ENCODE assay signal across 17 cellular contexts in genomic region chr4:2651546-2651945, GRCh38.
DNase-seq lines count a peak whose midpoint lies in the region; ATAC-seq, FAIRE-seq and TF ChIP-seq lines count a peak whose summit lies in the region.
"Had no signal": no experiment of that assay in that cellular context is flagged by ENCODE, and none has a peak within 500 bp of the region (broad histone marks: within the 10 kb centered on the region; RNA-seq: fewer than 3 reads in every experiment).

No MANE protein-coding gene starts in this region.

- peaks cover 24% of the 10 kb centered on the region for H3K4me1 Mint-ChIP-seq in activated naive CD8-positive, alpha-beta T cell (ENCODE audit: low read depth)
- H3K4me1 Mint-ChIP-seq in activated naive CD8-positive, alpha-beta T cell treated with anti-CD3 and anti-CD28 coated beads, Interleukin-2, amount 50 U/mL, for 24 hours = peaks cover 29% of the 10 kb centered on the region
- H3K4me1 Mint-ChIP-seq in WTC11 (no peaks in the 10 kb centered on the region), mesothelial cell of epicardium (peaks cover 7% of the 10 kb centered on the region)

- H3K27me3 Mint-ChIP-seq in activated naive CD8-positive, alpha-beta T cell = no peaks in the 10 kb centered on the region
- no peaks in the 10 kb centered on the region for H3K27me3 Mint-ChIP-seq in activated naive CD8-positive, alpha-beta T cell treated with anti-CD3 and anti-CD28 coated beads, Interleukin-2, amount 50 U/mL, for 24 hours
- H3K27me3 Mint-ChIP-seq in WTC11 (ENCODE audit: low read depth) (no peaks in the 10 kb centered on the region), mesothelial cell of epicardium (ENCODE audit: low read depth) (no peaks in the 10 kb centered on the region)
- H3K27me3 Mint-ChIP-seq: dendritic cell treated with granulocyte-macrophage colony-stimulating factor and Interleukin-4, amounts not matched to agents 40 ng/mL and 50 ng/mL, for 4 days; natural killer cell treated with Interleukin-12 subunit alpha and Interleukin-12 subunit beta and Interleukin-15 and Interleukin-18, amount 100 ng/mL, for 72 hours had no signal

- POLR2A ChIA-PET in WTC11 (lab: Charles Lee) = no interaction called here

- FAIRE-seq in urothelium cell line (lab: Jason Lieb, UNC) = peak; percentile 9
- FAIRE-seq: HTR-8/SVneo had no signal

- no peak for ATAC-seq in activated naive CD8-positive, alpha-beta T cell treated with anti-CD3 and anti-CD28 coated beads, Interleukin-2, amount 50 U/mL, for 24 hours
- ATAC-seq in WTC11 = no peak
- ATAC-seq: activated CD4-positive, CD25-positive, alpha-beta regulatory T cell treated with anti-CD3 and anti-CD28 coated beads, Interleukin-2, amount 50 U/mL, for 24 hours; HCT116; Right ventricle myocardium inferior had no signal

- TF ChIP-seq CTCF in WTC11 (IDR thresholded peaks at IDR 0.05) = no peak
- no peak for TF ChIP-seq CTCF in mesothelial cell of epicardium (IDR thresholded peaks at IDR 0.05; ENCODE audit: unreplicated experiment)

- no peaks in the 10 kb centered on the region for H3K9me3 Mint-ChIP-seq in activated naive CD8-positive, alpha-beta T cell (ENCODE audit: low read depth)
- H3K9me3 Mint-ChIP-seq in activated naive CD8-positive, alpha-beta T cell treated with anti-CD3 and anti-CD28 coated beads, Interleukin-2, amount 50 U/mL, for 24 hours = no peaks in the 10 kb centered on the region
- H3K9me3 Mint-ChIP-seq in WTC11 = peaks cover 7% of the 10 kb centered on the region
- no peaks in the 10 kb centered on the region for H3K9me3 Mint-ChIP-seq in mesothelial cell of epicardium
- H3K9me3 Mint-ChIP-seq: dendritic cell treated with granulocyte-macrophage colony-stimulating factor and Interleukin-4, amounts not matched to agents 40 ng/mL and 50 ng/mL, for 4 days; natural killer cell treated with Interleukin-12 subunit alpha and Interleukin-12 subunit beta and Interleukin-15 and Interleukin-18, amount 100 ng/mL, for 72 hours had no signal

- H3K4me3 Mint-ChIP-seq in activated naive CD8-positive, alpha-beta T cell = peak overlapping the region; percentile 0
- H3K4me3 Mint-ChIP-seq in activated naive CD8-positive, alpha-beta T cell treated with anti-CD3 and anti-CD28 coated beads, Interleukin-2, amount 50 U/mL, for 24 hours = no peak overlapping the region
- H3K4me3 Mint-ChIP-seq in WTC11 = no peak overlapping the region
- no peak overlapping the region for H3K4me3 Mint-ChIP-seq in mesothelial cell of epicardium
- H3K4me3 Mint-ChIP-seq: dendritic cell treated with granulocyte-macrophage colony-stimulating factor and Interleukin-4, amounts not matched to agents 40 ng/mL and 50 ng/mL, for 4 days; natural killer cell treated with Interleukin-12 subunit alpha and Interleukin-12 subunit beta and Interleukin-15 and Interleukin-18, amount 100 ng/mL, for 72 hours had no signal

- peak overlapping the region; percentile 55 for H3K27ac Mint-ChIP-seq in activated naive CD8-positive, alpha-beta T cell
- H3K27ac Mint-ChIP-seq in activated naive CD8-positive, alpha-beta T cell treated with anti-CD3 and anti-CD28 coated beads, Interleukin-2, amount 50 U/mL, for 24 hours = no peak overlapping the region
- H3K27ac Mint-ChIP-seq in WTC11 (peak overlapping the region; percentile 73), mesothelial cell of epicardium (peak overlapping the region; percentile 66)
- H3K27ac Mint-ChIP-seq: dendritic cell treated with granulocyte-macrophage colony-stimulating factor and Interleukin-4, amounts not matched to agents 40 ng/mL and 50 ng/mL, for 4 days had no signal

- no peak for DNase-seq in activated naive CD8-positive, alpha-beta T cell treated with anti-CD3 and anti-CD28 coated beads, Interleukin-2, amount 50 U/mL, for 24 hours
- DNase-seq in WTC11 (ENCODE audit: low spot score) (no peak), mesothelial cell of epicardium (ENCODE audit: low spot score in 2 of 2, unreplicated experiment in 2 of 2) (peak in 1 of 2 experiments; percentile 34), urothelium cell line (ENCODE audit: low spot score) (no peak), GOT3 (lab: John Stamatoyannopoulos, UW) (no peak), pons (ENCODE audit: low spot score) (no peak)
- DNase-seq: DMS 273 treated with DMSO at 0.1 percent for 48 hours, NCI-H1694 treated with DMSO at 0.1 percent for 48 hours, NCI-H446, retina had no signal

- CTCF ChIA-PET in WTC11 (lab: Charles Lee) = no interaction called here

- peaks cover 12% of the 10 kb centered on the region for H3K36me3 Mint-ChIP-seq in activated naive CD8-positive, alpha-beta T cell
- peaks cover 33% of the 10 kb centered on the region for H3K36me3 Mint-ChIP-seq in activated naive CD8-positive, alpha-beta T cell treated with anti-CD3 and anti-CD28 coated beads, Interleukin-2, amount 50 U/mL, for 24 hours (ENCODE audit: low read depth)
- H3K36me3 Mint-ChIP-seq in WTC11 (peaks cover 51% of the 10 kb centered on the region), mesothelial cell of epicardium (peaks cover 30% of the 10 kb centered on the region)

TF ChIP-seq in WTC11, 78 proteins besides CTCF, POLR2A, EP300 and RAD21:
- TF ChIP-seq AR (CRISPR knock-in tag; IDR thresholded peaks at IDR 0.05) (no peak), EMX1 (CRISPR knock-in tag; IDR thresholded peaks at IDR 0.05) (no peak), E2F4 (CRISPR knock-in tag; IDR thresholded peaks at IDR 0.05; ENCODE audit: borderline replicate concordance, low read depth) (no peak), ZNF416 (CRISPR knock-in tag; IDR thresholded peaks at IDR 0.05) (no peak), ZBTB21 (CRISPR knock-in tag; IDR thresholded peaks at IDR 0.05; ENCODE audit: borderline replicate concordance) (no peak), ZNF423 (CRISPR knock-in tag; IDR thresholded peaks at IDR 0.05) (no peak), ERG (CRISPR knock-in tag; IDR thresholded peaks at IDR 0.05) (no peak), TEAD1 (CRISPR knock-in tag; IDR thresholded peaks at IDR 0.05) (no peak), OVOL2 (CRISPR knock-in tag; IDR thresholded peaks at IDR 0.05; ENCODE audit: borderline replicate concordance) (no peak), ATF3 (CRISPR knock-in tag; conservative IDR thresholded peaks at IDR 0.05) (no peak), GABPB1 (CRISPR knock-in tag; IDR thresholded peaks at IDR 0.05) (no peak), PRRX2 (CRISPR knock-in tag; IDR thresholded peaks at IDR 0.05) (no peak), NFATC4 (CRISPR knock-in tag; IDR thresholded peaks at IDR 0.05) (no peak)
